ENCODE assay signal across 1 cellular context in the genomic region with DNA sequence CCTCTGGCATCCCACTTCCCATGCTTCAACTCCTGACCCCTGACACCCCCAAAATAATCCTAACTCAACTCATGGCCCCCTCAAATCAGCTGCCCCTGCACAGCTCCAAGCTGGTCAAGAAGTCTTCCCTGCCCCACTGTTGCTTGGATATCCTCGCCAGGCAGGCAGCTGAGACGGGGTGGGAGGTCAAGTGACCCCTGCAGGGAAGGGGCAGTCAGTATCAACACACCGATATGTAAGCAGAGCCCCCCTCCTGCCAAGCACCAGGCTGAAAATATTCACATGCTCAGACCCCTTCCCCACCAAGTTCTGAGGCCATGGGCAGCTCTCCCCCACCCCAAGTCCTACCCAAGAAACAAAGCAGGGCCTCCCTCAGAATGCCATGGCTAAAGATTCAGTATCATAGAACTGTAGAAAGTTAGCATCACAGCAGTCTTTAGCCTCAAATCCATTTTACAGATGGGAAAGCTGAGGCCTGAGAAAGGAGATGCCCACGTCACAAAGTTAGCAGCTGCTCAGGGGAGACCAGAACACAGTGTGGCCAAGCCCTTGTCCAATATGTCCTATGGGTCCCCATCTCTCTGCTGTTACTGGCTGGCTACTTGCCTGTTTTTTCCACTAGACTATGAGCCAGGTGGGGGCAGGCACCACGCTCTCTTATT.
A peak's percentile ranks its signal among the peaks of the same experiment; 100 is the strongest.
TF ChIP-seq lines count a peak whose summit lies in the region.

No MANE protein-coding gene starts in this region.

TF ChIP-seq in HepG2, 621 proteins besides CTCF, POLR2A, EP300 and RAD21:
- TF ChIP-seq, protein P1, sequence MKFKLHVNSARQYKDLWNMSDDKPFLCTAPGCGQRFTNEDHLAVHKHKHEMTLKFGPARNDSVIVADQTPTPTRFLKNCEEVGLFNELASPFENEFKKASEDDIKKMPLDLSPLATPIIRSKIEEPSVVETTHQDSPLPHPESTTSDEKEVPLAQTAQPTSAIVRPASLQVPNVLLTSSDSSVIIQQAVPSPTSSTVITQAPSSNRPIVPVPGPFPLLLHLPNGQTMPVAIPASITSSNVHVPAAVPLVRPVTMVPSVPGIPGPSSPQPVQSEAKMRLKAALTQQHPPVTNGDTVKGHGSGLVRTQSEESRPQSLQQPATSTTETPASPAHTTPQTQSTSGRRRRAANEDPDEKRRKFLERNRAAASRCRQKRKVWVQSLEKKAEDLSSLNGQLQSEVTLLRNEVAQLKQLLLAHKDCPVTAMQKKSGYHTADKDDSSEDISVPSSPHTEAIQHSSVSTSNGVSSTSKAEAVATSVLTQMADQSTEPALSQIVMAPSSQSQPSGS (CRISPR knock-in tag; IDR thresholded peaks at IDR 0.05) = no peak
- TF ChIP-seq ZNF629 (CRISPR knock-in tag; conservative IDR thresholded peaks at IDR 0.05) = peak; percentile 53
TF ChIP-seq in HepG2: peak in this region for 1.
